Comparison of ENCODE assay signal across 20 cellular contexts in the genomic region with DNA sequence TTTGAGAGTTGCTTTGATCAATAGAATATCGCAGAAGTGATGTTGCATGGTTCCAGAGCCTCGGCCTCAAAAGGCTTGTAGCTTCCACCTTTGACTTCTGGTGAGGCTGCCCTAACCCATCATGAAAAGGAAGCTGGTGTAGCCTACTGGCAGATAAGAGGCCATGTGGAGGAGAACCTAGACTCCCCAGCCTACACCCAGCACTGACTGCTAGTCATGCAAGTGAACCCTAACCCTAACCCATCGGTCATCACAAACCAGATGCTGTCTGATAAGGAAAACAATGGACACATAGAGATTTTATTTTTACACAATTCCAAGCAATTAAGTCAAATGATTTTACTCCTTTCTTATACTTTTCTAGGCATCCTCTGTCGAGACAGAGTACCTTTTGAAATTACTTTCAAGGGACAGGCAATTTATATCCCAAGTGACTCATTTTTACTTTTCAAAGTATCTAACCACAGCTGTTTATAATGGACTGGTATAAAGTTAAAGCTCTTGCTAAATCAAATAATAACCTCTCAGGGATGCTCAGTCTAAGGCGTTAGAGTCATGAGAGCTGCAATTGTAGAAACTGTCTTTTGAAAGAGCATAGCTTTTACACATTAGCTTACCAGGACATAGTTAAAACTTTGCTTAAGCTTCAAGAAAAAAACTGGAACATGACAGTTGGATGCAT. TPM values are rescaled to one million over a fixed set of nuclear protein-coding genes. Genes with fewer than 3 reads are reported as not detected.
DNase-seq lines count a peak whose midpoint lies in the region; ATAC-seq and TF ChIP-seq lines count a peak whose summit lies in the region.
"Had no signal": no experiment of that assay in that cellular context is flagged by ENCODE, and none has a peak within 500 bp of the region (broad histone marks: within the 10 kb centered on the region; RNA-seq: fewer than 3 reads in every experiment).

No MANE protein-coding gene starts in this region.

- H3K27ac ChIP-seq in SK-N-SH (ENCODE audit: low read depth in 2 of 2, low read length in 1 of 2) = no peak overlapping the region
- H3K27ac ChIP-seq in PC-3 (ENCODE audit: low read length) = no peak overlapping the region
- H3K27ac ChIP-seq: left lung, ovary had no signal

- H3K4me1 ChIP-seq in SK-N-SH (ENCODE audit: control insufficient read depth in 1 of 2, insufficient read depth in 2 of 2, low read depth in 1 of 2, low read length in 1 of 2) (no peaks in the 10 kb centered on the region), PC-3 (ENCODE audit: insufficient read depth, low read length) (0 out of 2 replicates have a peak, but pooled peaks cover 3% of the 10 kb centered on the region)
- H3K4me1 ChIP-seq: left lung had no signal

- TF ChIP-seq EP300 in SK-N-SH (IDR thresholded peaks at IDR 0.05; ENCODE audit: borderline replicate concordance in 1 of 2, low read depth in 1 of 2, low read length in 1 of 2) = no peak

- no peaks in the 10 kb centered on the region for H3K9me3 ChIP-seq in SK-N-SH
- H3K9me3 ChIP-seq in PC-3 (ENCODE audit: low read length) = no peaks in the 10 kb centered on the region
- H3K9me3 ChIP-seq: left lung, ovary had no signal

- CTCF ChIA-PET in SK-N-SH (lab: Yijun Ruan, JAX) (interaction anchor here (1.0 to 3.3 kb wide), 3 partner anchors 14 to 719 kb away, joined by 3 to 10 read pairs (median 3); no protein-coding TSS in a partner anchor), PC-3 (lab: Charles Lee) (interaction anchor here (1.6 kb wide), 1 partner anchor 20 kb away, joined by 3 read pairs; no protein-coding TSS in a partner anchor), HEK293T (lab: Yijun Ruan, JAX) (no interaction called here)

- intact Hi-C loops in PC-3 (cut with micrococcal nuclease) = no loop called here

- H3K79me2 ChIP-seq in SK-N-SH (ENCODE audit: insufficient read depth) (no peaks in the 10 kb centered on the region), PC-3 (ENCODE audit: low read length) (no peaks in the 10 kb centered on the region)

- H2AFZ ChIP-seq in SK-N-SH (ENCODE audit: low read depth) (no peak overlapping the region), PC-3 (ENCODE audit: low read length) (no peak overlapping the region)

- H3K9ac ChIP-seq in SK-N-SH (no peak overlapping the region), PC-3 (ENCODE audit: low read length) (no peak overlapping the region)

- 62% methylated on average over 5 of the region's 5 CpGs for WGBS in SK-N-SH (ENCODE audit: low lambda C conversion rate)

- ATAC-seq in SK-N-SH treated with all-trans-retinoic acid at 6 μM for 48 hours (no peak; the same call in 2 of the 3 replicates), PC-3 (peak; percentile 60), GM21367 (IDR thresholded peaks at IDR 0.05; ENCODE audit: unreplicated experiment) (no peak)
- ATAC-seq: left lung had no signal

- no TSS peak for BruUV-seq in PC-3 (replicated peaks; lab: Mats Ljungman, UMichigan)

- TF ChIP-seq RAD21 in SK-N-SH (IDR thresholded peaks at IDR 0.05; ENCODE audit: low read length) = no peak

- DNase-seq in SK-N-SH (no peak), PC-3 (peak; percentile 15), dermis blood vessel endothelial cell (peak; percentile 28), NCI-H2171 treated with DMSO at 0.1 percent for 48 hours (lab: John Stamatoyannopoulos, UW) (no peak), HEK293T (ENCODE audit: extremely low spot score) (no peak), NCI-H187 (lab: John Stamatoyannopoulos, UW) (no peak)
- DNase-seq: 8988T; activated CD4-positive, alpha-beta memory T cell treated with anti-CD3 and anti-CD28 coated beads, Interleukin-2, amount 10 ng/mL, durations not matched to agents 7 days and 5 days; activated CD8-positive, alpha-beta memory T cell treated with anti-CD3 and anti-CD28 coated beads, Interleukin-2, amount 50 U/mL, for 4 hours; activated naive CD4-positive, alpha-beta T cell; CD4-positive, alpha-beta memory T cell; H7; left lung; mesenchymal stem cell; NCI-H510A; ovary; stimulated activated naive CD4-positive, alpha-beta T cell; T-helper 2 cell had no signal

- H3K4me2 ChIP-seq in SK-N-SH (no peak overlapping the region), PC-3 (ENCODE audit: low read length) (no peak overlapping the region)

- H3K9me2 ChIP-seq in SK-N-SH (no peaks in the 10 kb centered on the region), PC-3 (replicated peaks; ENCODE audit: low read length) (no peaks in the 10 kb centered on the region)

- H4K20me1 ChIP-seq in SK-N-SH (ENCODE audit: insufficient read depth) (no peaks in the 10 kb centered on the region), PC-3 (ENCODE audit: low read length) (no peaks in the 10 kb centered on the region)

- POLR2A ChIA-PET in SK-N-SH (lab: Yijun Ruan, JAX) (no interaction called here), PC-3 (lab: Charles Lee; ENCODE audit: unreplicated experiment) (interaction anchor here (0.6 to 0.7 kb wide), 2 partner anchors 217 to 252 kb away, joined by 3 to 6 read pairs; no protein-coding TSS in a partner anchor), HEK293T (lab: Yijun Ruan, JAX) (no interaction called here)

- H3F3A ChIP-seq in SK-N-SH (replicated peaks; ENCODE audit: insufficient read depth) (no peaks in the 10 kb centered on the region), PC-3 (ENCODE audit: low read length, unreplicated experiment) (no peaks in the 10 kb centered on the region)

- no peaks in the 10 kb centered on the region for H3K36me3 ChIP-seq in SK-N-SH (replicated peaks in 1 of 2; ENCODE audit: control insufficient read depth in 1 of 2, insufficient read depth in 2 of 2, low read length in 1 of 2)
- no peaks in the 10 kb centered on the region for H3K36me3 ChIP-seq in PC-3 (ENCODE audit: low read depth, low read length)
- H3K36me3 ChIP-seq: left lung, ovary had no signal

- H3K27me3 ChIP-seq in SK-N-SH (ENCODE audit: insufficient read depth) = no peaks in the 10 kb centered on the region
- no peaks in the 10 kb centered on the region for H3K27me3 ChIP-seq in PC-3 (ENCODE audit: low read length)
- H3K27me3 ChIP-seq: left lung, ovary had no signal

- TF ChIP-seq CTCF in SK-N-SH (IDR thresholded peaks at IDR 0.05) (no peak), PC-3 (conservative IDR thresholded peaks at IDR 0.05; ENCODE audit: low read depth, low read length) (no peak)

- H3K4me3 ChIP-seq in SK-N-SH (ENCODE audit: low read depth in 2 of 2, low read length in 1 of 2) (no peak overlapping the region), PC-3 (ENCODE audit: low read length) (no peak overlapping the region)
- H3K4me3 ChIP-seq: left lung, ovary had no signal

TF ChIP-seq in SK-N-SH treated with all-trans-retinoic acid at 6 μM for 48 hours, 23 proteins besides CTCF, POLR2A, EP300 and RAD21 (continues in another document):
- no peak for TF ChIP-seq ZNF565 (CRISPR knock-in tag; conservative IDR thresholded peaks at IDR 0.05; ENCODE audit: low read depth)
- TF ChIP-seq, protein P1, sequence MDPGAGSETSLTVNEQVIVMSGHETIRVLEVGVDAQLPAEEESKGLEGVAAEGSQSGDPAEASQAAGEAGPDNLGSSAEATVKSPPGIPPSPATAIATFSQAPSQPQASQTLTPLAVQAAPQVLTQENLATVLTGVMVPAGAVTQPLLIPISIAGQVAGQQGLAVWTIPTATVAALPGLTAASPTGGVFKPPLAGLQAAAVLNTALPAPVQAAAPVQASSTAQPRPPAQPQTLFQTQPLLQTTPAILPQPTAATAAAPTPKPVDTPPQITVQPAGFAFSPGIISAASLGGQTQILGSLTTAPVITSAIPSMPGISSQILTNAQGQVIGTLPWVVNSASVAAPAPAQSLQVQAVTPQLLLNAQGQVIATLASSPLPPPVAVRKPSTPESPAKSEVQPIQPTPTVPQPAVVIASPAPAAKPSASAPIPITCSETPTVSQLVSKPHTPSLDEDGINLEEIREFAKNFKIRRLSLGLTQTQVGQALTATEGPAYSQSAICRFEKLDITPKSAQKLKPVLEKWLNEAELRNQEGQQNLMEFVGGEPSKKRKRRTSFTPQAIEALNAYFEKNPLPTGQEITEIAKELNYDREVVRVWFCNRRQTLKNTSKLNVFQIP (CRISPR knock-in tag; IDR thresholded peaks at IDR 0.05; ENCODE audit: borderline replicate concordance, low read depth) = no peak

TF ChIP-seq in SK-N-SH, 30 proteins besides CTCF, POLR2A, EP300 and RAD21 (continues in another document):
- TF ChIP-seq, protein P2, sequence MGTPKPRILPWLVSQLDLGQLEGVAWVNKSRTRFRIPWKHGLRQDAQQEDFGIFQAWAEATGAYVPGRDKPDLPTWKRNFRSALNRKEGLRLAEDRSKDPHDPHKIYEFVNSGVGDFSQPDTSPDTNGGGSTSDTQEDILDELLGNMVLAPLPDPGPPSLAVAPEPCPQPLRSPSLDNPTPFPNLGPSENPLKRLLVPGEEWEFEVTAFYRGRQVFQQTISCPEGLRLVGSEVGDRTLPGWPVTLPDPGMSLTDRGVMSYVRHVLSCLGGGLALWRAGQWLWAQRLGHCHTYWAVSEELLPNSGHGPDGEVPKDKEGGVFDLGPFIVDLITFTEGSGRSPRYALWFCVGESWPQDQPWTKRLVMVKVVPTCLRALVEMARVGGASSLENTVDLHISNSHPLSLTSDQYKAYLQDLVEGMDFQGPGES (IDR thresholded peaks at IDR 0.05; ENCODE audit: low read depth, low read length) = no peak
- TF ChIP-seq POLR2AphosphoS5 (IDR thresholded peaks at IDR 0.05; ENCODE audit: low read depth, low read length) = no peak

TF ChIP-seq in HEK293T, 16 proteins besides CTCF, POLR2A, EP300 and RAD21:
- TF ChIP-seq SUZ12 (IDR thresholded peaks at IDR 0.05) (no peak), ARNT (IDR thresholded peaks at IDR 0.05) (no peak), ELF4 (IDR thresholded peaks at IDR 0.05) (no peak), NFRKB (IDR thresholded peaks at IDR 0.05) (no peak), SP1 (IDR thresholded peaks at IDR 0.05) (no peak), FOXK2 (IDR thresholded peaks at IDR 0.05) (no peak), FOXM1 (IDR thresholded peaks at IDR 0.05; ENCODE audit: borderline replicate concordance) (no peak), BHLHE40 (IDR thresholded peaks at IDR 0.05; ENCODE audit: borderline replicate concordance) (no peak)

RNA-seq across cellular contexts. Expression of gene PTPRB, which starts 17.6 kb away (rescaled TPM):
- polyA plus RNA-seq in SK-N-SH (2012; rRNA removed) = 1.1 and 2.0 TPM in 2 replicates
- polyA plus RNA-seq in SK-N-SH (2012; cell fraction: cytosol; rRNA removed) = 1.2 and 1.4 TPM in 2 replicates
- 1.9 and 2.7 TPM in 2 replicates for polyA plus RNA-seq in SK-N-SH (2012; cell fraction: nucleus; rRNA removed)
- 0.46 and 0.66 TPM in 2 replicates for total RNA-seq in PC-3 (2014; rRNA removed)
- total RNA-seq in dermis blood vessel endothelial cell = 135 and 169 TPM in 2 replicates
- total RNA-seq: activated CD4-positive, alpha-beta memory T cell treated with anti-CD3 and anti-CD28 coated beads, Interleukin-2, amount 10 ng/mL, durations not matched to agents 7 days and 5 days; CD4-positive, alpha-beta memory T cell had no signal
- polyA plus RNA-seq: CD4-positive, alpha-beta memory T cell had no signal

Comparison
In these comparisons a context has a peak if more than half of its experiments do, and no peak if none do; other contexts are left out.
1. DNase-seq: peak in PC-3 (single experiment) and dermis blood vessel endothelial cell (single experiment); none in SK-N-SH (single experiment), NCI-H2171 treated with DMSO at 0.1 percent for 48 hours (single experiment), HEK293T (single experiment) and NCI-H187 (0 of 2).
2. RNA of gene PTPRB, which starts 17.6 kb away (total RNA-seq): 135 to 169 TPM in dermis blood vessel endothelial cell; 0.46 to 0.66 TPM in PC-3; every median in the first group is over 10 times any median in the second.